In the genomic region with DNA sequence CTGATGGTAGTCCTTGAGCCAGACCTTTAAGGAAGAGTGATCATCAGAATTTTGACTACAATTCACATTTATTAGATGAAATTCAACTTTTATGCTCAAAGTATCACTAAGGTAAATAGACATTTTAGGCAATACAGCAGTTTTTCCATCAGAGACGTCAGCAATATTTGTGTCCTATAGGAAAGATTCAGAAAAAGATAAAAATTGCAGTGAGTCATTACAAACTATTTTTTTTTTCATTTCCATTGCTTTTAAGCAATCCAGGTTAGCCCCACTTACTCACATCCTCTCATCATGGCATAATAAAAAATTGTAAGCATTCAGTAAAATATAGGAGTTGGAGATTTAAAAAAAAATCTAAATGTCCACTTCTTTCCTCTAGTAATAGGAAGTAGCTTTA, we compare ENCODE assay signal across 16 cellular contexts.
"Had no signal": no experiment of that assay in that cellular context is flagged by ENCODE, and none has a peak within 500 bp of the region (broad histone marks: within the 10 kb centered on the region; RNA-seq: fewer than 3 reads in every experiment).

No MANE protein-coding gene starts in this region.

- H3K27ac ChIP-seq: brain microvascular endothelial cell, heart right ventricle, lower lobe of right lung, prostate gland, upper lobe of left lung had no signal

- DNase-seq: activated B cell treated with CpG ODN at 0.5 μM for 24 hours; activated CD4-positive, alpha-beta T cell treated with anti-CD3 and anti-CD28 coated beads for 48 hours; activated CD8-positive, alpha-beta T cell treated with anti-CD3 and anti-CD28 coated beads for 36 hours; activated effector memory CD4-positive, alpha-beta T cell treated with anti-CD3 and anti-CD28 coated beads, Interleukin-2, amount 50 U/mL, for 16 hours; activated T-cell treated with anti-CD3 and anti-CD28 coated beads, Interleukin-2, amount 50 U/mL, for 4 hours; amygdala; brain microvascular endothelial cell; heart right ventricle; left colon; lower lobe of right lung; right cardiac atrium; upper lobe of left lung had no signal

- ATAC-seq: activated CD8-positive, alpha-beta T cell treated with anti-CD3 and anti-CD28 coated beads for 36 hours; activated naive CD4-positive, alpha-beta T cell treated with anti-CD3 and anti-CD28 coated beads, Interleukin-2, amount 50 U/mL, for 72 hours; activated T-cell treated with anti-CD3 and anti-CD28 coated beads, Interleukin-2, amount 50 U/mL, for 4 hours; esophagus mucosa; heart right ventricle; left colon; lower lobe of right lung; right cardiac atrium had no signal

- H3K9me3 ChIP-seq: heart right ventricle, lower lobe of right lung, prostate gland, upper lobe of left lung had no signal

- H3K4me1 ChIP-seq: heart right ventricle, lower lobe of right lung, prostate gland, upper lobe of left lung had no signal

- H3K4me3 ChIP-seq: heart right ventricle, lower lobe of right lung, prostate gland, smooth muscle cell, upper lobe of left lung had no signal

- H3K27me3 ChIP-seq: brain microvascular endothelial cell, heart right ventricle, upper lobe of left lung had no signal

- H3K36me3 ChIP-seq: brain microvascular endothelial cell, heart right ventricle, lower lobe of right lung, prostate gland, upper lobe of left lung had no signal

- H3K4me2 ChIP-seq: smooth muscle cell had no signal
